8 cellular contexts compared by ENCODE assay signal in the genomic region with DNA sequence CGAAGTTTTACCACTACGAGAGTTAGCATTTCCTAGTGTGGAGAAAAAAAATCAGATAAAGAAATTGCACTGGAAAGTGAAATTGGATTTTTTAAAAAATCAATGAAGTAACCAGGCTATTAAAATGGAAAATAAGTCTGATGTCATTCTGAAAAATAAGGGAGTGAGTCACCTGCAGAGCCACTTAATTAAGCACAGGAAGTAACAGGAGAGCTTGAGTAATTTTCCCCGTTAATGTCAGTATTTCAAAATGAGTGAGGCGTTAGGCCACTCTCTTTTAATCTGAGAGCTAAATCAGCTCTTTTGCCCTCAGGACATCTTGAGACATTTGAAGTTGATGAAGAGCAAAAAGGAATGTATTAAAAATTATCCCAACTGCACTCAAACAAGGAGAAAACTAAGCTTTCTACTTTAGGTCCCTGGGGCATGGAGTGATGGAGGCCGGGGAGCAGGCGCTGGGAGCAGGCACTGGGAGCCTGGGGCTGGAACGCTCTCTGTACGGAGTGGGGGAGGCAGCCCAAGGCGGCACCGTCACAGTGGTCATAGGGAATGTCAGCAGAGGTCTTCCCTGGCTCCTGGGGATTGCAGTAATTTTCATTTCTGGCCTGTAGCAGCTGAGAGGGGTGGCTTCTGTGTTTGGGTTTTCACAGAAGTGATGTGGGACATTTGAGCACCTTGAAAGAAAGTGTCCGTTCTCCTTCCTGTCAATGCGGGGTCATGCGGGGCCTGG.
A peak's percentile ranks its signal among the peaks of the same experiment; 100 is the strongest.
DNase-seq lines count a peak whose midpoint lies in the region; ATAC-seq and TF ChIP-seq lines count a peak whose summit lies in the region.
"Not testable (repeated sequence)": the region's sequence is repeated elsewhere in the genome, so short reads cannot be mapped to it uniquely, and the experiment has no call there.

No MANE protein-coding gene starts in this region.

- H3K4me3 Mint-ChIP-seq in CD8-positive, alpha-beta T cell; HFFc6; activated T-cell treated with anti-CD3 and anti-CD28 coated beads, Interleukin-2, amount 50 U/mL, for 4 hours; activated naive CD8-positive, alpha-beta T cell treated with anti-CD3 and anti-CD28 coated beads, Interleukin-2, amount 50 U/mL, for 24 hours; endodermal cell; stimulated activated naive B cell treated with anti-CD40 and anti-IgM and Interleukin-4, amounts not matched to agents 10 μg/mL and 1 μg/mL and 100 μg/mL, for 72 hours: not testable (repeated sequence)

- H3K4me1 Mint-ChIP-seq in CD8-positive, alpha-beta T cell (ENCODE audit: low read depth); endodermal cell; stimulated activated naive B cell treated with anti-CD40 and anti-IgM and Interleukin-4, amounts not matched to agents 10 μg/mL and 1 μg/mL and 100 μg/mL, for 72 hours: not testable (repeated sequence)
- H3K4me1 Mint-ChIP-seq in HFFc6 (ENCODE audit: low read depth), result peaks cover 15% of the 10 kb centered on the region
- peaks cover 13% of the 10 kb centered on the region for H3K4me1 Mint-ChIP-seq in activated T-cell treated with anti-CD3 and anti-CD28 coated beads, Interleukin-2, amount 50 U/mL, for 4 hours (ENCODE audit: low read depth)
- peaks cover 24% of the 10 kb centered on the region for H3K4me1 Mint-ChIP-seq in activated naive CD8-positive, alpha-beta T cell treated with anti-CD3 and anti-CD28 coated beads, Interleukin-2, amount 50 U/mL, for 24 hours

- H3K4me1 ChIP-seq in CD8-positive, alpha-beta T cell (ENCODE audit: insufficient read depth, low read length); endodermal cell (ENCODE audit: control insufficient read depth, insufficient read depth, low read length); left lung: not testable (repeated sequence)

- H3K9me3 ChIP-seq in CD8-positive, alpha-beta T cell (ENCODE audit: low read length); endodermal cell (ENCODE audit: control insufficient read depth, low read length); left lung: not testable (repeated sequence)

- H3K27ac ChIP-seq in CD8-positive, alpha-beta T cell (ENCODE audit: low read depth, low read length); endodermal cell (ENCODE audit: low read depth, low read length); left lung: not testable (repeated sequence)

- not testable (repeated sequence) for H3K27ac Mint-ChIP-seq in CD8-positive, alpha-beta T cell; endodermal cell; stimulated activated naive B cell treated with anti-CD40 and anti-IgM and Interleukin-4, amounts not matched to agents 10 μg/mL and 1 μg/mL and 100 μg/mL, for 72 hours
- H3K27ac Mint-ChIP-seq in HFFc6, result peak overlapping the region; percentile 72
- peak overlapping the region; percentile 77 for H3K27ac Mint-ChIP-seq in activated naive CD8-positive, alpha-beta T cell treated with anti-CD3 and anti-CD28 coated beads, Interleukin-2, amount 50 U/mL, for 24 hours

- intact Hi-C loops in CD8-positive, alpha-beta T cell (cut with DNase I, micrococcal nuclease); left lung (cut with DNase I): not testable (repeated sequence)

- not testable (repeated sequence) for H3K9ac ChIP-seq in endodermal cell (ENCODE audit: extremely low read depth, low read length, poor library complexity, severe bottlenecking)

- H3K27me3 ChIP-seq in CD8-positive, alpha-beta T cell (ENCODE audit: insufficient read depth, low read length); endodermal cell (ENCODE audit: control insufficient read depth, insufficient read depth, low read length, poor library complexity, severe bottlenecking); left lung: not testable (repeated sequence)

- not testable (repeated sequence) for H3K36me3 ChIP-seq in CD8-positive, alpha-beta T cell (ENCODE audit: insufficient read depth, low read length); endodermal cell (ENCODE audit: control insufficient read depth, insufficient read depth, low read length); left lung

- 87 to 90% methylated on average over 2 to 10 of the region's 13 CpGs for WGBS in endodermal cell (ENCODE audit: insufficient coverage in 1 of 2, insufficient read length in 1 of 2), 2 experiments

- TF ChIP-seq CTCF in CD8-positive, alpha-beta T cell (IDR thresholded peaks at IDR 0.05); HFFc6 (IDR thresholded peaks at IDR 0.05); endodermal cell (conservative IDR thresholded peaks at IDR 0.05); left lung (IDR thresholded peaks at IDR 0.05): not testable (repeated sequence)

- H3K27me3 Mint-ChIP-seq in CD8-positive, alpha-beta T cell (ENCODE audit: low read depth); HFFc6 (ENCODE audit: insufficient read depth); activated T-cell treated with anti-CD3 and anti-CD28 coated beads, Interleukin-2, amount 50 U/mL, for 4 hours (ENCODE audit: low read depth); activated naive CD8-positive, alpha-beta T cell treated with anti-CD3 and anti-CD28 coated beads, Interleukin-2, amount 50 U/mL, for 24 hours; endodermal cell (ENCODE audit: insufficient read depth); stimulated activated naive B cell treated with anti-CD40 and anti-IgM and Interleukin-4, amounts not matched to agents 10 μg/mL and 1 μg/mL and 100 μg/mL, for 72 hours: not testable (repeated sequence)

- CTCF ChIA-PET in CD8-positive, alpha-beta T cell (lab: Charles Lee), result not testable (repeated sequence)

- not testable (repeated sequence) for H3K36me3 Mint-ChIP-seq in CD8-positive, alpha-beta T cell; HFFc6 (ENCODE audit: low read depth); activated T-cell treated with anti-CD3 and anti-CD28 coated beads, Interleukin-2, amount 50 U/mL, for 4 hours (ENCODE audit: insufficient read depth); activated naive CD8-positive, alpha-beta T cell treated with anti-CD3 and anti-CD28 coated beads, Interleukin-2, amount 50 U/mL, for 24 hours (ENCODE audit: low read depth); endodermal cell (ENCODE audit: low read depth); stimulated activated naive B cell treated with anti-CD40 and anti-IgM and Interleukin-4, amounts not matched to agents 10 μg/mL and 1 μg/mL and 100 μg/mL, for 72 hours

- not testable (repeated sequence) for DNase-seq in CD8-positive, alpha-beta T cell; activated T-cell treated with anti-CD3 and anti-CD28 coated beads, Interleukin-2, amount 50 U/mL, for 4 hours; activated naive CD8-positive, alpha-beta T cell treated with anti-CD3 and anti-CD28 coated beads, Interleukin-2, amount 50 U/mL, for 24 hours; stimulated activated naive B cell treated with anti-CD40 and anti-IgM and Interleukin-4, amounts not matched to agents 10 μg/mL and 1 μg/mL and 100 μg/mL, for 72 hours
- peak; percentile 3 for DNase-seq in HFFc6
- peak; percentile 42 for DNase-seq in endodermal cell
- DNase-seq in left lung, result peak in 1 of 2 donors; percentile 42

- ATAC-seq in CD8-positive, alpha-beta T cell, result peak; percentile 31
- ATAC-seq in SK-N-SH treated with all-trans-retinoic acid at 6 μM for 48 hours (peak; percentile 36), left lung (peak; percentile 50)
- ATAC-seq in activated T-cell treated with anti-CD3 and anti-CD28 coated beads, Interleukin-2, amount 50 U/mL, for 4 hours, result peak; percentile 36 to 38
- ATAC-seq in activated naive CD8-positive, alpha-beta T cell treated with anti-CD3 and anti-CD28 coated beads, Interleukin-2, amount 50 U/mL, for 24 hours, result peak; percentile 12
- peak; percentile 64 to 70 for ATAC-seq in stimulated activated naive B cell treated with anti-CD40 and anti-IgM and Interleukin-4, amounts not matched to agents 10 μg/mL and 1 μg/mL and 100 μg/mL, for 72 hours (replicated peaks)

- not testable (repeated sequence) for H3K4me3 ChIP-seq in CD8-positive, alpha-beta T cell (ENCODE audit: low read depth, low read length); endodermal cell (ENCODE audit: low read length); left lung

- H3K9me3 Mint-ChIP-seq in CD8-positive, alpha-beta T cell; HFFc6; activated T-cell treated with anti-CD3 and anti-CD28 coated beads, Interleukin-2, amount 50 U/mL, for 4 hours; activated naive CD8-positive, alpha-beta T cell treated with anti-CD3 and anti-CD28 coated beads, Interleukin-2, amount 50 U/mL, for 24 hours; endodermal cell; stimulated activated naive B cell treated with anti-CD40 and anti-IgM and Interleukin-4, amounts not matched to agents 10 μg/mL and 1 μg/mL and 100 μg/mL, for 72 hours: not testable (repeated sequence)

- POLR2A ChIA-PET in CD8-positive, alpha-beta T cell (lab: Charles Lee), result not testable (repeated sequence)

Comparison
In these comparisons a context has a peak if more than half of its experiments do, and no peak if none do; other contexts are left out.
1. ATAC-seq: peak in every context shown above with its lines; median percentile 67 in stimulated activated naive B cell treated with anti-CD40 and anti-IgM and Interleukin-4, amounts not matched to agents 10 μg/mL and 1 μg/mL and 100 μg/mL, for 72 hours; 50 in left lung; 37 in activated T-cell treated with anti-CD3 and anti-CD28 coated beads, Interleukin-2, amount 50 U/mL, for 4 hours; 36 in SK-N-SH treated with all-trans-retinoic acid at 6 μM for 48 hours; 31 in CD8-positive, alpha-beta T cell; 12 in activated naive CD8-positive, alpha-beta T cell treated with anti-CD3 and anti-CD28 coated beads, Interleukin-2, amount 50 U/mL, for 24 hours.